2 cellular contexts compared by ENCODE assay signal in the genomic region with DNA sequence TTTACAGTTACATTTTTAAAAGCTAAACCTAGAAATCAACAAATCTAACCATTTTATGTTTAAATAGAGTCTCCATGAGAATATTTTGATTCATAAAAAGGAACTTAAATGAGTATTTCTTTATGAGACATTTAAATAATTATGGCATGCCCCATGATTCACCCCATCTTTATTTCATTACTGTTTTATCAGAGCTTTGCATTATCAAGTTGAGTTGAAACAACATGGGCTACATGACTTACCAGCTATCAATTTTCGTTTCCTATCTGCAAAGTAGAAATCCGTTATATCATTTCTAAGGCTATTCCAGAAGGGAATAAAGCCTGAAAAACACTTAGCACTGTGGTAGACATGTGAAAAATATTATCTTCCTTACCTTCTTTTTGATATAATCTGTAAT.
TF ChIP-seq lines count a peak whose summit lies in the region.

No MANE protein-coding gene starts in this region.

TF ChIP-seq in SK-N-SH, 30 proteins besides CTCF, POLR2A, EP300 and RAD21 (continued from another document):
- TF ChIP-seq TCF12 (IDR thresholded peaks at IDR 0.05) (peak; percentile 38; the same call in 1 of the 2 replicates), CHD2 (IDR thresholded peaks at IDR 0.05; ENCODE audit: low read length, partially characterized antibody) (peak; percentile 34), JUND (IDR thresholded peaks at IDR 0.05) (0 out of 2 replicates have a peak, but pooled peaks have one; percentile 14), SIN3A (IDR thresholded peaks at IDR 0.05; ENCODE audit: borderline replicate concordance, low read depth, low read length) (no peak)
- TF ChIP-seq, protein P1, sequence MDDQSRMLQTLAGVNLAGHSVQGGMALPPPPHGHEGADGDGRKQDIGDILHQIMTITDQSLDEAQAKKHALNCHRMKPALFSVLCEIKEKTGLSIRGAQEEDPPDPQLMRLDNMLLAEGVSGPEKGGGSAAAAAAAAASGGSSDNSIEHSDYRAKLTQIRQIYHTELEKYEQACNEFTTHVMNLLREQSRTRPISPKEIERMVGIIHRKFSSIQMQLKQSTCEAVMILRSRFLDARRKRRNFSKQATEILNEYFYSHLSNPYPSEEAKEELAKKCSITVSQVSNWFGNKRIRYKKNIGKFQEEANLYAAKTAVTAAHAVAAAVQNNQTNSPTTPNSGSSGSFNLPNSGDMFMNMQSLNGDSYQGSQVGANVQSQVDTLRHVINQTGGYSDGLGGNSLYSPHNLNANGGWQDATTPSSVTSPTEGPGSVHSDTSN (IDR thresholded peaks at IDR 0.05), result no peak; the same call in 1 of the 2 replicates

TF ChIP-seq in H1, 55 proteins besides CTCF, POLR2A, EP300 and RAD21 (continued from another document):
- TF ChIP-seq GTF2F1 (IDR thresholded peaks at IDR 0.05; ENCODE audit: borderline replicate concordance, low read depth, low read length), result no peak
- TF ChIP-seq GABPA (IDR thresholded peaks at IDR 0.05; ENCODE audit: borderline replicate concordance, insufficient read depth, low read length), result no peak
- no peak for TF ChIP-seq SIN3A (conservative IDR thresholded peaks at IDR 0.05 in 1 of 2, IDR thresholded peaks at IDR 0.05 in 1 of 2; ENCODE audit: low read depth in 1 of 2, low read length in 2 of 2)
- TF ChIP-seq, protein P2, sequence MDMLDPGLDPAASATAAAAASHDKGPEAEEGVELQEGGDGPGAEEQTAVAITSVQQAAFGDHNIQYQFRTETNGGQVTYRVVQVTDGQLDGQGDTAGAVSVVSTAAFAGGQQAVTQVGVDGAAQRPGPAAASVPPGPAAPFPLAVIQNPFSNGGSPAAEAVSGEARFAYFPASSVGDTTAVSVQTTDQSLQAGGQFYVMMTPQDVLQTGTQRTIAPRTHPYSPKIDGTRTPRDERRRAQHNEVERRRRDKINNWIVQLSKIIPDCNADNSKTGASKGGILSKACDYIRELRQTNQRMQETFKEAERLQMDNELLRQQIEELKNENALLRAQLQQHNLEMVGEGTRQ (IDR thresholded peaks at IDR 0.05; ENCODE audit: low read length), result no peak
- no peak for TF ChIP-seq POU5F1 (IDR thresholded peaks at IDR 0.05; ENCODE audit: low read depth, low read length)
- no peak for TF ChIP-seq KDM1A (IDR thresholded peaks at IDR 0.05; ENCODE audit: borderline replicate concordance, low read length)
- TF ChIP-seq CBX8 (IDR thresholded peaks at IDR 0.05; ENCODE audit: borderline replicate concordance, low read depth, low read length), result no peak
- TF ChIP-seq SAP30 (IDR thresholded peaks at IDR 0.05; ENCODE audit: insufficient read depth, insufficient replicate concordance, low read length), result no peak
- no peak for TF ChIP-seq JUN (IDR thresholded peaks at IDR 0.05; ENCODE audit: low read depth, low read length)
- TF ChIP-seq EGR1 (IDR thresholded peaks at IDR 0.05; ENCODE audit: borderline replicate concordance, low read depth, low read length), result no peak
- no peak for TF ChIP-seq TAF7 (optimal IDR thresholded peaks at IDR 0.05; ENCODE audit: borderline replicate concordance, low read depth, low read length)
- TF ChIP-seq MAFK (IDR thresholded peaks at IDR 0.05; ENCODE audit: low read depth, low read length), result no peak
- no peak for TF ChIP-seq CHD2 (IDR thresholded peaks at IDR 0.05; ENCODE audit: low read length)
- TF ChIP-seq, protein P3, sequence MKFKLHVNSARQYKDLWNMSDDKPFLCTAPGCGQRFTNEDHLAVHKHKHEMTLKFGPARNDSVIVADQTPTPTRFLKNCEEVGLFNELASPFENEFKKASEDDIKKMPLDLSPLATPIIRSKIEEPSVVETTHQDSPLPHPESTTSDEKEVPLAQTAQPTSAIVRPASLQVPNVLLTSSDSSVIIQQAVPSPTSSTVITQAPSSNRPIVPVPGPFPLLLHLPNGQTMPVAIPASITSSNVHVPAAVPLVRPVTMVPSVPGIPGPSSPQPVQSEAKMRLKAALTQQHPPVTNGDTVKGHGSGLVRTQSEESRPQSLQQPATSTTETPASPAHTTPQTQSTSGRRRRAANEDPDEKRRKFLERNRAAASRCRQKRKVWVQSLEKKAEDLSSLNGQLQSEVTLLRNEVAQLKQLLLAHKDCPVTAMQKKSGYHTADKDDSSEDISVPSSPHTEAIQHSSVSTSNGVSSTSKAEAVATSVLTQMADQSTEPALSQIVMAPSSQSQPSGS (IDR thresholded peaks at IDR 0.05; ENCODE audit: low read length), result no peak
- no peak for TF ChIP-seq PHF8 (conservative IDR thresholded peaks at IDR 0.05; ENCODE audit: low read depth, low read length)
- TF ChIP-seq KDM5A (IDR thresholded peaks at IDR 0.05; ENCODE audit: low read length), result no peak
- TF ChIP-seq KDM4A (IDR thresholded peaks at IDR 0.05; ENCODE audit: low read depth, low read length, severe bottlenecking), result no peak
- no peak for TF ChIP-seq SIRT6 (IDR thresholded peaks at IDR 0.05; ENCODE audit: low read length)
- TF ChIP-seq TCF12 (IDR thresholded peaks at IDR 0.05; ENCODE audit: low read depth, low read length), result no peak
TF ChIP-seq in H1: peak in this region for 0.
